Comparison of ENCODE assay signal across 8 cellular contexts in genomic region chr2:37561615-37562569, GRCh38.
DNase-seq lines count a peak whose midpoint lies in the region; ATAC-seq, FAIRE-seq and TF ChIP-seq lines count a peak whose summit lies in the region.

No MANE protein-coding gene starts in this region.

- CTCF ChIA-PET in activated CD8-positive, alpha-beta T cell treated with anti-CD3 and anti-CD28 coated beads, Interleukin-2, amount 10 ng/mL, durations not matched to agents 7 days and 5 days (lab: Charles Lee), result interaction anchor here (0.7 to 1.2 kb wide), 2 partner anchors 21 to 315 kb away, joined by 3 read pairs; no protein-coding TSS in a partner anchor

- no peak for FAIRE-seq in frontal cortex (lab: Jason Lieb, UNC)

- no peak overlapping the region for H3K4me3 ChIP-seq in kidney epithelial cell (ENCODE audit: low read depth, low read length)

- ATAC-seq in GM21447 (IDR thresholded peaks at IDR 0.05; ENCODE audit: unreplicated experiment), result peak; percentile 76
- peak; percentile 55 for ATAC-seq in activated CD8-positive, alpha-beta T cell treated with anti-CD3 and anti-CD28 coated beads, Interleukin-2, amount 10 ng/mL, durations not matched to agents 7 days and 5 days

- no peaks in the 10 kb centered on the region for H3K36me3 ChIP-seq in kidney epithelial cell (ENCODE audit: control insufficient read depth, insufficient read depth, low read length)

- no peak overlapping the region for H3K4me3 Mint-ChIP-seq in activated CD8-positive, alpha-beta T cell treated with anti-CD3 and anti-CD28 coated beads, Interleukin-2, amount 10 ng/mL, durations not matched to agents 7 days and 5 days

- no peaks in the 10 kb centered on the region for H3K27me3 ChIP-seq in kidney epithelial cell (ENCODE audit: control insufficient read depth, insufficient read depth, low read length)

- H3K27me3 Mint-ChIP-seq in activated CD8-positive, alpha-beta T cell treated with anti-CD3 and anti-CD28 coated beads, Interleukin-2, amount 10 ng/mL, durations not matched to agents 7 days and 5 days (ENCODE audit: low read depth), result no peaks in the 10 kb centered on the region

- no peak for TF ChIP-seq CTCF in kidney epithelial cell (IDR thresholded peaks at IDR 0.05; ENCODE audit: insufficient read depth, low read length, poor library complexity, severe bottlenecking)

- POLR2A ChIA-PET in activated CD8-positive, alpha-beta T cell treated with anti-CD3 and anti-CD28 coated beads, Interleukin-2, amount 10 ng/mL, durations not matched to agents 7 days and 5 days (lab: Charles Lee), result no interaction called here

- no peaks in the 10 kb centered on the region for H3K9me3 Mint-ChIP-seq in activated CD8-positive, alpha-beta T cell treated with anti-CD3 and anti-CD28 coated beads, Interleukin-2, amount 10 ng/mL, durations not matched to agents 7 days and 5 days (ENCODE audit: insufficient read depth)

- DNase-seq in Daoy (ENCODE audit: low read depth) (peak; percentile 95), HT-29 (ENCODE audit: low spot score) (peak; percentile 55), kidney epithelial cell (ENCODE audit: low read depth) (peak; percentile 86), CD1c-positive myeloid dendritic cell (ENCODE audit: extremely low spot score) (no peak), frontal cortex (ENCODE audit: low spot score in 2 of 2) (no peak), hippocampal formation (lab: John Stamatoyannopoulos, UW) (no peak)
- DNase-seq in activated CD8-positive, alpha-beta T cell treated with anti-CD3 and anti-CD28 coated beads, Interleukin-2, amount 10 ng/mL, durations not matched to agents 7 days and 5 days, result peak; percentile 34

- no peak overlapping the region for H3K27ac Mint-ChIP-seq in activated CD8-positive, alpha-beta T cell treated with anti-CD3 and anti-CD28 coated beads, Interleukin-2, amount 10 ng/mL, durations not matched to agents 7 days and 5 days

- no peaks in the 10 kb centered on the region for H3K36me3 Mint-ChIP-seq in activated CD8-positive, alpha-beta T cell treated with anti-CD3 and anti-CD28 coated beads, Interleukin-2, amount 10 ng/mL, durations not matched to agents 7 days and 5 days (ENCODE audit: low read depth)

- H3K4me1 Mint-ChIP-seq in activated CD8-positive, alpha-beta T cell treated with anti-CD3 and anti-CD28 coated beads, Interleukin-2, amount 10 ng/mL, durations not matched to agents 7 days and 5 days (ENCODE audit: low read depth), result peaks cover 26% of the 10 kb centered on the region

Comparison
In these comparisons a context has a peak if more than half of its experiments do, and no peak if none do; other contexts are left out.
1. DNase-seq: peak in Daoy (single experiment), HT-29 (single experiment), activated CD8-positive, alpha-beta T cell treated with anti-CD3 and anti-CD28 coated beads, Interleukin-2, amount 10 ng/mL, durations not matched to agents 7 days and 5 days (single experiment) and kidney epithelial cell (single experiment); none in CD1c-positive myeloid dendritic cell (single experiment), frontal cortex (0 of 2) and hippocampal formation (0 of 2).